Comparison of ENCODE assay signal across 1 cellular context in the genomic region with DNA sequence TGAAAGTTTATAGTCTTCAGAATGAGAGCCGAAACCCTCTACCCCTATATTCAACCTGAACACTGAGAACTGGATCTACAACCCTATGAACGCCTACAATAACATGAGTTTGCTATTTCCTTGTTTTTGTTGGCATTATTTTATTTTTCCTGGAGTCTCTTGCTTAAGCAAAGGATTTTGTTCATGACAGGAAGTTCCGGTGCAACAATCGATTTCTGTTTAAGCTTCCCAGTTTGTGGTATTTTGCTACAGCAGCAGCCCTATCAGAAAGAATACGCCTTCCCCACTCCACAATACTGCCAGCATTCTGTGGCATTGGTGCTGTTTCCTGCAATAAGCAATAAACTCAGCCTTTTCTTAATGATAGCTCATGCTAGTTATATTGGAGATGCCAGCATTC.
TF ChIP-seq lines count a peak whose summit lies in the region.

No MANE protein-coding gene starts in this region.

TF ChIP-seq in WTC11, 78 proteins besides CTCF, POLR2A, EP300 and RAD21 (continued from another document):
- TF ChIP-seq, protein P1, sequence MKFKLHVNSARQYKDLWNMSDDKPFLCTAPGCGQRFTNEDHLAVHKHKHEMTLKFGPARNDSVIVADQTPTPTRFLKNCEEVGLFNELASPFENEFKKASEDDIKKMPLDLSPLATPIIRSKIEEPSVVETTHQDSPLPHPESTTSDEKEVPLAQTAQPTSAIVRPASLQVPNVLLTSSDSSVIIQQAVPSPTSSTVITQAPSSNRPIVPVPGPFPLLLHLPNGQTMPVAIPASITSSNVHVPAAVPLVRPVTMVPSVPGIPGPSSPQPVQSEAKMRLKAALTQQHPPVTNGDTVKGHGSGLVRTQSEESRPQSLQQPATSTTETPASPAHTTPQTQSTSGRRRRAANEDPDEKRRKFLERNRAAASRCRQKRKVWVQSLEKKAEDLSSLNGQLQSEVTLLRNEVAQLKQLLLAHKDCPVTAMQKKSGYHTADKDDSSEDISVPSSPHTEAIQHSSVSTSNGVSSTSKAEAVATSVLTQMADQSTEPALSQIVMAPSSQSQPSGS (CRISPR knock-in tag; IDR thresholded peaks at IDR 0.05; ENCODE audit: borderline replicate concordance, low read depth): no peak
- no peak for TF ChIP-seq NR2C2 (CRISPR knock-in tag; IDR thresholded peaks at IDR 0.05)
